ENCODE assay signal across 19 cellular contexts in the genomic region with DNA sequence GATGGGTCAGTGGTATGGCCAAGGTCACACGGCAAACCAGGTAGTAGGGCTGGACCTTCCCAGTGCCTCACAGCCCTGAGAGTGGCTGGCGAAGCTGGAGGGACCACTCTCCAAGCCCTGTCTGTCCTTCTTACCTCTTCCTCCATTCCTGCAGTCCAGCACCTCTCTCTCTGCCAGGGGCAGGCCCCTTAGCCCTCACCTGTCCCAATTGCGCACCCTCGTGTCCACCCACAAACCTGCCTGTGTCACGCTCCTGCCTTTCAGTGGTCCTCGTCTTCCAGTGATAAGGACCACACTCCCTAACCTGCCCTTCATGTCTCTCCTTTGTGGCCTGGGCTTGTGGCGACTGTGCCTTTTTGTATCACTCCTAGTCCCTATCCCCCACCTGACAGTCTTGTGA. TPM values are rescaled to one million over a fixed set of nuclear protein-coding genes. Genes with fewer than 3 reads are reported as not detected.
A peak's percentile ranks its signal among the peaks of the same experiment; 100 is the strongest.
DNase-seq lines count a peak whose midpoint lies in the region; ATAC-seq, FAIRE-seq and TF ChIP-seq lines count a peak whose summit lies in the region.
"Had no signal": no experiment of that assay in that cellular context is flagged by ENCODE, and none has a peak within 500 bp of the region (broad histone marks: within the 10 kb centered on the region; RNA-seq: fewer than 3 reads in every experiment).

No MANE protein-coding gene starts in this region.

- WGBS in HepG2 (ENCODE audit: low lambda C conversion rate): 56% methylated on average over 7 of the region's 7 CpGs
- WGBS in right lobe of liver (ENCODE audit: insufficient coverage, low coverage, low lambda C conversion rate, missing lambda C conversion rate): 90% methylated on average over 4 of the region's 7 CpGs
- no CpG with 5 or more reads among the region's 7 CpGs for WGBS in neuronal stem cell (ENCODE audit: extremely low coverage in 2 of 2, insufficient read length in 2 of 2, insufficient replicate concordance in 1 of 2), 2 donors

- TF ChIP-seq POLR2A in HepG2 (IDR thresholded peaks at IDR 0.05; ENCODE audit: insufficient read depth in 1 of 2, low read depth in 2 of 2, low read length in 2 of 2) (no peak), right lobe of liver (IDR thresholded peaks at IDR 0.05) (no peak)

- DNase-seq in HepG2 (ENCODE audit: low spot score) (no peak), right lobe of liver (no peak), endothelial cell (ENCODE audit: low spot score) (no peak), neuronal stem cell (ENCODE audit: low spot score) (no peak)
- no peak for DNase-seq in activated naive CD8-positive, alpha-beta T cell treated with anti-CD3 and anti-CD28 coated beads for 36 hours
- DNase-seq: DMS153, EL, GM23248, MG63, NCI-H1092, NCI-H146, NCI-H2081 treated with DMSO at 0.1 percent for 48 hours, NCI-H524 had no signal

- H3K4me1 Mint-ChIP-seq in endothelial cell (ENCODE audit: unreplicated experiment): peaks cover 3% of the 10 kb centered on the region
- H3K4me1 Mint-ChIP-seq in activated naive CD8-positive, alpha-beta T cell treated with anti-CD3 and anti-CD28 coated beads for 36 hours: peaks cover 1% of the 10 kb centered on the region
- H3K4me1 Mint-ChIP-seq in activated T-helper 17 cell treated with anti-CD3 and anti-CD28 coated beads, Interleukin-2, amount 50 U/mL, for 72 hours: no peaks in the 10 kb centered on the region

- peak overlapping the region; percentile 82 for H3K27ac Mint-ChIP-seq in endothelial cell (ENCODE audit: unreplicated experiment)
- no peak overlapping the region for H3K27ac Mint-ChIP-seq in activated naive CD8-positive, alpha-beta T cell treated with anti-CD3 and anti-CD28 coated beads for 36 hours
- H3K27ac Mint-ChIP-seq in activated T-helper 17 cell treated with anti-CD3 and anti-CD28 coated beads, Interleukin-2, amount 50 U/mL, for 72 hours: no peak overlapping the region

- H3K9ac ChIP-seq in HepG2 (ENCODE audit: insufficient read depth, low read depth, low read length): no peak overlapping the region
- no peak overlapping the region for H3K9ac ChIP-seq in neuronal stem cell (ENCODE audit: low read depth, low read length, poor library complexity)
- H3K9ac ChIP-seq: GM23248, KMS-11 had no signal

- H2BK5ac ChIP-seq in neuronal stem cell (ENCODE audit: low read length): no peak overlapping the region

- H2BK15ac ChIP-seq in neuronal stem cell (ENCODE audit: low read length): no peak overlapping the region

- no peak overlapping the region for H3K4ac ChIP-seq in neuronal stem cell (ENCODE audit: low read length)

- CTCF ChIA-PET in HepG2 (lab: Yijun Ruan, JAX; ENCODE audit: low intra/inter-chr PET ratio, low total read pairs): no interaction called here

- H3K4me1 ChIP-seq in HepG2 (ENCODE audit: insufficient read depth, low read length) (no peaks in the 10 kb centered on the region), right lobe of liver (peaks cover 0 to 5% (median 2%) of the 10 kb centered on the region in 4 donors), neuronal stem cell (ENCODE audit: control insufficient read depth in 2 of 2, insufficient read depth in 1 of 2, low read depth in 1 of 2, low read length in 2 of 2) (peaks cover 4 to 7% of the 10 kb centered on the region in 2 donors)

- H3K79me2 ChIP-seq in HepG2 (ENCODE audit: insufficient read depth, low read length): no peaks in the 10 kb centered on the region

- H2BK12ac ChIP-seq in neuronal stem cell (ENCODE audit: low read length): no peak overlapping the region

- no peak overlapping the region for H3K14ac ChIP-seq in neuronal stem cell (ENCODE audit: low read length)

- no peak overlapping the region for H4K8ac ChIP-seq in neuronal stem cell (ENCODE audit: low read depth, low read length)

- no peak overlapping the region for H3K4me3 Mint-ChIP-seq in endothelial cell (ENCODE audit: unreplicated experiment)
- H3K4me3 Mint-ChIP-seq in activated naive CD8-positive, alpha-beta T cell treated with anti-CD3 and anti-CD28 coated beads for 36 hours: no peak overlapping the region
- no peak overlapping the region for H3K4me3 Mint-ChIP-seq in activated T-helper 17 cell treated with anti-CD3 and anti-CD28 coated beads, Interleukin-2, amount 50 U/mL, for 72 hours

- no peak overlapping the region for H2BK120ac ChIP-seq in neuronal stem cell (ENCODE audit: low read depth, low read length)

- no peak for TF ChIP-seq EP300 in HepG2 (IDR thresholded peaks at IDR 0.05; ENCODE audit: low read depth in 2 of 2, low read length in 2 of 2)
- TF ChIP-seq EP300 in HepG2 (CRISPR knock-in tag; IDR thresholded peaks at IDR 0.05; ENCODE audit: borderline replicate concordance): no peak

- no peaks in the 10 kb centered on the region for H3K9me3 ChIP-seq in HepG2 (ENCODE audit: low read length)
- no peaks in the 10 kb centered on the region for H3K9me3 ChIP-seq in right lobe of liver
- H3K9me3 ChIP-seq in neuronal stem cell (replicated peaks in 1 of 2; ENCODE audit: control insufficient read depth in 2 of 2, insufficient read depth in 1 of 2, low read depth in 1 of 2, low read length in 2 of 2): no peaks in the 10 kb centered on the region
- H3K9me3 ChIP-seq: MG63 had no signal

- no peak for TF ChIP-seq CTCF in HepG2 (CRISPR knock-in tag; IDR thresholded peaks at IDR 0.05)
- no peak for TF ChIP-seq CTCF in right lobe of liver (IDR thresholded peaks at IDR 0.05)
- TF ChIP-seq CTCF in endothelial cell (IDR thresholded peaks at IDR 0.05; ENCODE audit: unreplicated experiment): no peak

- TF ChIP-seq RAD21 in HepG2 (CRISPR knock-in tag; IDR thresholded peaks at IDR 0.05): no peak

- H3K36me3 ChIP-seq in HepG2 (replicated peaks in 1 of 2; ENCODE audit: control insufficient read depth in 1 of 2, insufficient read depth in 2 of 2, low read length in 2 of 2) (no peaks in the 10 kb centered on the region), right lobe of liver (no peaks in the 10 kb centered on the region), neuronal stem cell (replicated peaks in 1 of 2; ENCODE audit: control insufficient read depth in 2 of 2, insufficient read depth in 2 of 2, low read length in 2 of 2) (no peaks in the 10 kb centered on the region)
- H3K36me3 ChIP-seq: MG63 had no signal

- H3K9me3 Mint-ChIP-seq in endothelial cell (ENCODE audit: unreplicated experiment): no peaks in the 10 kb centered on the region
- H3K9me3 Mint-ChIP-seq in activated naive CD8-positive, alpha-beta T cell treated with anti-CD3 and anti-CD28 coated beads for 36 hours: no peaks in the 10 kb centered on the region
- no peaks in the 10 kb centered on the region for H3K9me3 Mint-ChIP-seq in activated T-helper 17 cell treated with anti-CD3 and anti-CD28 coated beads, Interleukin-2, amount 50 U/mL, for 72 hours

- no peak overlapping the region for H4K91ac ChIP-seq in neuronal stem cell (ENCODE audit: low read depth, low read length, poor library complexity)

- peak overlapping the region; percentile 40 for H3K23ac ChIP-seq in neuronal stem cell (ENCODE audit: low read depth, low read length, poor library complexity)

- H2AFZ ChIP-seq in HepG2 (ENCODE audit: low read length) (no peak overlapping the region), neuronal stem cell (ENCODE audit: low read length) (no peak overlapping the region)
- H2AFZ ChIP-seq: GM23248 had no signal

- intact Hi-C loops in HepG2 (cut with micrococcal nuclease; ENCODE audit: unreplicated experiment) (no loop called here), right lobe of liver (cut with DNase I) (no loop called here)

- no peaks in the 10 kb centered on the region for H3K36me3 Mint-ChIP-seq in endothelial cell (ENCODE audit: low read depth, unreplicated experiment)
- H3K36me3 Mint-ChIP-seq in activated naive CD8-positive, alpha-beta T cell treated with anti-CD3 and anti-CD28 coated beads for 36 hours: no peaks in the 10 kb centered on the region
- no peaks in the 10 kb centered on the region for H3K36me3 Mint-ChIP-seq in activated T-helper 17 cell treated with anti-CD3 and anti-CD28 coated beads, Interleukin-2, amount 50 U/mL, for 72 hours (ENCODE audit: low read depth)

- in situ Hi-C loops in HepG2 (cut with HindIII; ENCODE audit: extremely low pct_ligation_motif_present, low pct_unique_long_range_greater_than_20kb): no loop called here

- peak overlapping the region; percentile 69 for H3K18ac ChIP-seq in neuronal stem cell (ENCODE audit: low read length)

- H2AK5ac ChIP-seq in neuronal stem cell (ENCODE audit: low read depth, low read length): no peak overlapping the region

- ATAC-seq in HepG2 (no peak), right lobe of liver (no peak), HG03439 (IDR thresholded peaks at IDR 0.05; ENCODE audit: unreplicated experiment) (no peak)
- no peak for ATAC-seq in activated T-helper 17 cell treated with anti-CD3 and anti-CD28 coated beads, Interleukin-2, amount 50 U/mL, for 72 hours (replicated peaks)

- H3K4me2 ChIP-seq in HepG2 (ENCODE audit: low read depth, low read length) (no peak overlapping the region), neuronal stem cell (ENCODE audit: insufficient read depth, low read length, poor library complexity, severe bottlenecking) (no peak overlapping the region)
- H3K4me2 ChIP-seq: KMS-11 had no signal

- FAIRE-seq in HepG2 (lab: Jason Lieb, UNC): no peak

- no peaks in the 10 kb centered on the region for H3K79me1 ChIP-seq in neuronal stem cell (ENCODE audit: low read depth, low read length)

- POLR2A ChIA-PET in HepG2 (lab: Yijun Ruan, JAX): no interaction called here

- H4K20me1 ChIP-seq in HepG2 (ENCODE audit: insufficient read depth, low read length): no peaks in the 10 kb centered on the region

- H3K27me3 ChIP-seq in HepG2 (ENCODE audit: control insufficient read depth in 1 of 2, insufficient read depth in 2 of 2, low read length in 2 of 2) (peaks cover 5 to 40% of the 10 kb centered on the region in 2 experiments; a peak in 4 of 5 replicates), right lobe of liver (peaks cover 0 to 3% of the 10 kb centered on the region in 2 donors), neuronal stem cell (ENCODE audit: control insufficient read depth in 3 of 3, insufficient read depth in 3 of 3, low read depth in 1 of 3, low read length in 3 of 3) (peaks cover 10 to 67% (median 44%) of the 10 kb centered on the region in 3 experiments)
- H3K27me3 ChIP-seq: MG63 had no signal

- peaks cover 20% of the 10 kb centered on the region for H3K27me3 Mint-ChIP-seq in endothelial cell (ENCODE audit: unreplicated experiment)
- peaks cover 43% of the 10 kb centered on the region for H3K27me3 Mint-ChIP-seq in activated naive CD8-positive, alpha-beta T cell treated with anti-CD3 and anti-CD28 coated beads for 36 hours
- peaks cover 27% of the 10 kb centered on the region for H3K27me3 Mint-ChIP-seq in activated T-helper 17 cell treated with anti-CD3 and anti-CD28 coated beads, Interleukin-2, amount 50 U/mL, for 72 hours

- no peak overlapping the region for H3K4me3 ChIP-seq in HepG2 (replicated peaks in 1 of 3; ENCODE audit: insufficient read depth in 1 of 3, low read depth in 2 of 3, low read length in 3 of 3)
- H3K4me3 ChIP-seq in right lobe of liver: no peak overlapping the region
- no peak overlapping the region for H3K4me3 ChIP-seq in neuronal stem cell (ENCODE audit: low read length in 2 of 2)
- H3K4me3 ChIP-seq: GM23248, MG63 had no signal

- H3K27ac ChIP-seq in HepG2 (ENCODE audit: extremely low read length, insufficient read depth, low read length) (no peak overlapping the region), right lobe of liver (no peak overlapping the region), neuronal stem cell (replicated peaks; ENCODE audit: low read length) (no peak overlapping the region)
- H3K27ac ChIP-seq: C4-2B, GM23248, KMS-11 had no signal

- BruUV-seq in HepG2 (replicated peaks; lab: Mats Ljungman, UMichigan): no TSS peak

RNA-seq across cellular contexts. Expression of a gene that starts 3.4 kb away (rescaled TPM):
- total RNA-seq in HepG2 (2016; rRNA removed; fragmentation: Illumina TruSeq; extraction: Trizol) (not detected in 2 replicates), right lobe of liver (1 to 10 TPM; 2.8 to 9.8 (median 5.1) TPM), endothelial cell (ENCODE audit: unreplicated experiment) (0.10 TPM)
- total RNA-seq in HepG2 (2016; cell fraction: cytosol; rRNA removed; fragmentation: Illumina TruSeq; extraction: Trizol; ENCODE audit: low read depth): not detected in 2 replicates
- total RNA-seq in HepG2 (2016; cell fraction: insoluble cytoplasmic fraction; rRNA removed; fragmentation: Illumina TruSeq; extraction: Trizol): not detected in 2 replicates
- not detected in 2 replicates for total RNA-seq in HepG2 (2016; cell fraction: membrane; rRNA removed; fragmentation: Illumina TruSeq; extraction: Trizol)
- not detected in 2 replicates for total RNA-seq in HepG2 (2016; cell fraction: nucleus; rRNA removed; fragmentation: Illumina TruSeq; extraction: Trizol)
- 0.10 and 0.13 TPM in 2 replicates for polyA plus RNA-seq in HepG2 (2011; rRNA removed)
- polyA plus RNA-seq in HepG2 (2011; cell fraction: cytosol; rRNA removed): 0.03 TPM in 1 of 2 replicates, not detected in the other
- 0.29 and 0.56 TPM in 2 replicates for polyA plus RNA-seq in HepG2 (2011; cell fraction: nucleus; rRNA removed)
- 0.38 and 0.40 TPM in 2 replicates for polyA plus RNA-seq in HepG2 (2012)
- not detected in 2 replicates for polyA plus RNA-seq in HepG2 (2016; cell fraction: cytosol; fragmentation: Illumina TruSeq; extraction: Trizol; ENCODE audit: low read depth)
- not detected in 2 replicates for polyA plus RNA-seq in HepG2 (2016; cell fraction: insoluble cytoplasmic fraction; fragmentation: Illumina TruSeq; extraction: Trizol; ENCODE audit: low read depth)
- not detected in 2 replicates for polyA plus RNA-seq in HepG2 (2016; cell fraction: membrane; fragmentation: Illumina TruSeq; extraction: Trizol; ENCODE audit: low read depth)
- polyA plus RNA-seq in HepG2 (2016; cell fraction: nucleus; fragmentation: Illumina TruSeq; extraction: Trizol; ENCODE audit: insufficient read depth, low read depth): not detected in 2 replicates
- polyA minus RNA-seq in HepG2 (2011; rRNA and poly(A)+ RNA removed; ENCODE audit: low replicate concordance): 0.10 TPM in 1 of 2 replicates, not detected in the other
- polyA minus RNA-seq in HepG2 (2011; cell fraction: cytosol; rRNA and poly(A)+ RNA removed): not detected in 2 replicates
- polyA minus RNA-seq in HepG2 (2011; cell fraction: nucleus; rRNA and poly(A)+ RNA removed): 0.25 TPM in 1 of 2 replicates, not detected in the other
- 0.20 TPM for polyA plus RNA-seq in neuronal stem cell (2013, experiment 1 of 2)
- 0.19 TPM for polyA plus RNA-seq in neuronal stem cell (2013, experiment 2 of 2)
- not detected for total RNA-seq in activated naive CD8-positive, alpha-beta T cell treated with anti-CD3 and anti-CD28 coated beads for 36 hours
- not detected for total RNA-seq in activated T-helper 17 cell treated with anti-CD3 and anti-CD28 coated beads, Interleukin-2, amount 50 U/mL, for 72 hours
- total RNA-seq: A673, SK-MEL-5 had no signal
